18 cellular contexts compared by ENCODE assay signal in the genomic region with DNA sequence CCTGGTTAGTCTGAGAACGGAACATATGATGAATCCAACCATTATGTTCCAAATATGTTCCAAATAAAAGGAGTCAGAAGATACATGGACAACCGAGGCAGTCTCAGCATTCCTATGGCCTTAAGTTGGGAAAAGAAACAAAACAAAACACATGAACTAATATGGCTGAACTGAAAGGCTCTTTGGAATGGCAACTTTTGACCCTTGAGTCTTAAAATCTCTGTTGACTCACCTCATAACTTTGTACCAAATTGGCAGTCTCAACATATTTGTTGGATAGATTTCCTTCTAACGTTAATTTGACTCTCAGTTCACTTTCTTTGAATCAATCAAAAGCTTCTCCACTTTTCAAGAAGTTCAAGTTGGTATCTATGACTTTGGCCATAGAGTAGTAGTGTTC.
"Had no signal": no experiment of that assay in that cellular context is flagged by ENCODE, and none has a peak within 500 bp of the region (broad histone marks: within the 10 kb centered on the region; RNA-seq: fewer than 3 reads in every experiment).

No MANE protein-coding gene starts in this region.

- H3K27me3 ChIP-seq: body of pancreas, esophagus muscularis mucosa, foreskin keratinocyte, left lung, right atrium auricular region, upper lobe of right lung had no signal

- H3K36me3 ChIP-seq: esophagus muscularis mucosa, left lung, right atrium auricular region, upper lobe of right lung, WERI-Rb-1 had no signal

- H3K27ac ChIP-seq: body of pancreas, coronary artery, esophagus muscularis mucosa, foreskin keratinocyte, left lung, right atrium auricular region, skin epidermis, upper lobe of right lung, WERI-Rb-1 had no signal

- DNase-seq: activated CD4-positive, alpha-beta memory T cell treated with anti-CD3 and anti-CD28 coated beads for 36 hours; activated gamma-delta T cell treated with Interleukin-2 at 50 U/mL for 16 hours; activated naive CD8-positive, alpha-beta T cell treated with anti-CD3 and anti-CD28 coated beads for 36 hours; activated T-cell treated with anti-CD3 and anti-CD28 coated beads for 4 hours; amniotic stem cell; body of pancreas; effector CD4-positive, alpha-beta T cell; foreskin keratinocyte; islet precursor cell; left lung; stimulated activated naive CD8-positive, alpha-beta T cell treated with anti-CD3 and anti-CD28 coated beads, Interleukin-15, amount 100 ng/mL, for 72 hours; T-helper 17 cell; upper lobe of right lung; WERI-Rb-1 had no signal

- H3K9me3 ChIP-seq: body of pancreas, esophagus muscularis mucosa, right atrium auricular region, upper lobe of right lung had no signal

- H3K4me1 ChIP-seq: body of pancreas, esophagus muscularis mucosa, foreskin keratinocyte, left lung, right atrium auricular region, upper lobe of right lung had no signal

- ATAC-seq: body of pancreas; foreskin keratinocyte; left lung; stimulated activated naive CD8-positive, alpha-beta T cell treated with anti-CD3 and anti-CD28 coated beads, Interleukin-15, amount 100 ng/mL, for 72 hours; T-helper 17 cell; upper lobe of right lung had no signal

- H3K4me3 ChIP-seq: body of pancreas, coronary artery, esophagus muscularis mucosa, left lung, right atrium auricular region, skin epidermis, upper lobe of right lung had no signal
